Comparison of ENCODE assay signal across 1 cellular context in the genomic region with DNA sequence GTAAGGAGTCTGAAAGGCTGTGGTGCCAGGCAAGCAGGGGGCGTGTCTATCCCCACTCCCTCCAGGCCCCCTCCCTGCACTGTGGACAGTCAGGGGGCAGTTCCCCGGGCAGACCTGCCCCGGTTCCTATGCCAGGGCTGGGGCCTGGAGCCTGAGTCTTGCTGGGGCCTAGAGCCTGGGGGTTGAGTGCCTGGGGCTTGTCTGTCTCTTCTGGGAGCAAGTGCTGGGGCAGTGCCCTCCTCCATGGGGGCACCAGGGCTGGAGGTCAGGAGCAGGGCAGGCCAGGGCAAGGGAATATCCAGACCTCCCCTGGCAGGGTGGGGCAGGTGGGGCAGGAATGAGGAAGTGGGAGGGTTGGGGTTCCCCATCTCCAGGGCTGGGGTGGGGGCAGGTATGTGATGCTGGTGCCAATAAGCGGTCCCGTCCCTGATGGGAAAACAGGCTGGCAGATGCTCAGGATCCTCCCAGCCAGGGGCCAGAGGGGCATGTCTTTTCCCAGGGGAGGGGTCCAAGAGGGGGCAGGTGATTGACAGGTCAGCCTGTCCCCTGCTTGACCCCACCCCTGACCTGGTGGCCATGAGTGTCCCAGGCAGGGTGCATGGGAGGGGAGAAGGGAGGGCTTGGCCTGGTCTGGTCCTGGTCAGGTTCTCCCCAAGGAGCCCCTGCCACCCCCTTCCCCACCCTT.
TF ChIP-seq lines count a peak whose summit lies in the region.

No MANE protein-coding gene starts in this region.

TF ChIP-seq in HepG2, 621 proteins besides CTCF, POLR2A, EP300 and RAD21:
- TF ChIP-seq EHMT2 (IDR thresholded peaks at IDR 0.05; ENCODE audit: borderline replicate concordance, low read depth, low read length) = no peak
- TF ChIP-seq EZH2 (conservative IDR thresholded peaks at IDR 0.05; ENCODE audit: low read depth, low read length) = no peak
- TF ChIP-seq, protein P1, sequence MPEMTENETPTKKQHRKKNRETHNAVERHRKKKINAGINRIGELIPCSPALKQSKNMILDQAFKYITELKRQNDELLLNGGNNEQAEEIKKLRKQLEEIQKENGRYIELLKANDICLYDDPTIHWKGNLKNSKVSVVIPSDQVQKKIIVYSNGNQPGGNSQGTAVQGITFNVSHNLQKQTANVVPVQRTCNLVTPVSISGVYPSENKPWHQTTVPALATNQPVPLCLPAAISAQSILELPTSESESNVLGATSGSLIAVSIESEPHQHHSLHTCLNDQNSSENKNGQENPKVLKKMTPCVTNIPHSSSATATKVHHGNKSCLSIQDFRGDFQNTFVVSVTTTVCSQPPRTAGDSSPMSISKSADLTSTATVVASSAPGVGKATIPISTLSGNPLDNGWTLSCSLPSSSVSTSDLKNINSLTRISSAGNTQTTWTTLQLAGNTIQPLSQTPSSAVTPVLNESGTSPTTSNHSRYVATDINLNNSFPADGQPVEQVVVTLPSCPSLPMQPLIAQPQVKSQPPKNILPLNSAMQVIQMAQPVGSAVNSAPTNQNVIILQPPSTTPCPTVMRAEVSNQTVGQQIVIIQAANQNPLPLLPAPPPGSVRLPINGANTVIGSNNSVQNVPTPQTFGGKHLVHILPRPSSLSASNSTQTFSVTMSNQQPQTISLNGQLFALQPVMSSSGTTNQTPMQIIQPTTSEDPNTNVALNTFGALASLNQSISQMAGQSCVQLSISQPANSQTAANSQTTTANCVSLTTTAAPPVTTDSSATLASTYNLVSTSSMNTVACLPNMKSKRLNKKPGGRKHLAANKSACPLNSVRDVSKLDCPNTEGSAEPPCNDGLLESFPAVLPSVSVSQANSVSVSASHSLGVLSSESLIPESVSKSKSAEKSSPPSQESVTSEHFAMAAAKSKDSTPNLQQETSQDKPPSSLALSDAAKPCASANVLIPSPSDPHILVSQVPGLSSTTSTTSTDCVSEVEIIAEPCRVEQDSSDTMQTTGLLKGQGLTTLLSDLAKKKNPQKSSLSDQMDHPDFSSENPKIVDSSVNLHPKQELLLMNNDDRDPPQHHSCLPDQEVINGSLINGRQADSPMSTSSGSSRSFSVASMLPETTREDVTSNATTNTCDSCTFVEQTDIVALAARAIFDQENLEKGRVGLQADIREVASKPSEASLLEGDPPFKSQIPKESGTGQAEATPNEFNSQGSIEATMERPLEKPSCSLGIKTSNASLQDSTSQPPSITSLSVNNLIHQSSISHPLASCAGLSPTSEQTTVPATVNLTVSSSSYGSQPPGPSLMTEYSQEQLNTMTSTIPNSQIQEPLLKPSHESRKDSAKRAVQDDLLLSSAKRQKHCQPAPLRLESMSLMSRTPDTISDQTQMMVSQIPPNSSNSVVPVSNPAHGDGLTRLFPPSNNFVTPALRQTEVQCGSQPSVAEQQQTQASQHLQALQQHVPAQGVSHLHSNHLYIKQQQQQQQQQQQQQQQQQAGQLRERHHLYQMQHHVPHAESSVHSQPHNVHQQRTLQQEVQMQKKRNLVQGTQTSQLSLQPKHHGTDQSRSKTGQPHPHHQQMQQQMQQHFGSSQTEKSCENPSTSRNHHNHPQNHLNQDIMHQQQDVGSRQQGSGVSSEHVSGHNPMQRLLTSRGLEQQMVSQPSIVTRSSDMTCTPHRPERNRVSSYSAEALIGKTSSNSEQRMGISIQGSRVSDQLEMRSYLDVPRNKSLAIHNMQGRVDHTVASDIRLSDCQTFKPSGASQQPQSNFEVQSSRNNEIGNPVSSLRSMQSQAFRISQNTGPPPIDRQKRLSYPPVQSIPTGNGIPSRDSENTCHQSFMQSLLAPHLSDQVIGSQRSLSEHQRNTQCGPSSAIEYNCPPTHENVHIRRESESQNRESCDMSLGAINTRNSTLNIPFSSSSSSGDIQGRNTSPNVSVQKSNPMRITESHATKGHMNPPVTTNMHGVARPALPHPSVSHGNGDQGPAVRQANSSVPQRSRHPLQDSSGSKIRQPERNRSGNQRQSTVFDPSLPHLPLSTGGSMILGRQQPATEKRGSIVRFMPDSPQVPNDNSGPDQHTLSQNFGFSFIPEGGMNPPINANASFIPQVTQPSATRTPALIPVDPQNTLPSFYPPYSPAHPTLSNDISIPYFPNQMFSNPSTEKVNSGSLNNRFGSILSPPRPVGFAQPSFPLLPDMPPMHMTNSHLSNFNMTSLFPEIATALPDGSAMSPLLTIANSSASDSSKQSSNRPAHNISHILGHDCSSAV (CRISPR knock-in tag; IDR thresholded peaks at IDR 0.05; ENCODE audit: borderline replicate concordance) = no peak
- TF ChIP-seq, protein P2, sequence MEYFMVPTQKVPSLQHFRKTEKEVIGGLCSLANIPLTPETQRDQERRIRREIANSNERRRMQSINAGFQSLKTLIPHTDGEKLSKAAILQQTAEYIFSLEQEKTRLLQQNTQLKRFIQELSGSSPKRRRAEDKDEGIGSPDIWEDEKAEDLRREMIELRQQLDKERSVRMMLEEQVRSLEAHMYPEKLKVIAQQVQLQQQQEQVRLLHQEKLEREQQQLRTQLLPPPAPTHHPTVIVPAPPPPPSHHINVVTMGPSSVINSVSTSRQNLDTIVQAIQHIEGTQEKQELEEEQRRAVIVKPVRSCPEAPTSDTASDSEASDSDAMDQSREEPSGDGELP (IDR thresholded peaks at IDR 0.05; ENCODE audit: borderline replicate concordance, low read depth) = no peak
- TF ChIP-seq ONECUT2 (CRISPR knock-in tag; IDR thresholded peaks at IDR 0.05) = no peak
- 0 out of 2 replicates have a peak, but pooled peaks have one; percentile 2 for TF ChIP-seq HNF4A (CRISPR knock-in tag; IDR thresholded peaks at IDR 0.05)
- no peak for TF ChIP-seq ZNF207 (IDR thresholded peaks at IDR 0.05; ENCODE audit: borderline replicate concordance)
- TF ChIP-seq HOXA3 (CRISPR knock-in tag; IDR thresholded peaks at IDR 0.05) = no peak
- TF ChIP-seq RBFOX2 (IDR thresholded peaks at IDR 0.05; ENCODE audit: low read depth, low read length) = 0 out of 2 replicates have a peak, but pooled peaks have one; percentile 42
- TF ChIP-seq MED13 (CRISPR knock-in tag; IDR thresholded peaks at IDR 0.05) = 0 out of 2 replicates have a peak, but pooled peaks have one; percentile 21
- TF ChIP-seq RBM22 (optimal IDR thresholded peaks at IDR 0.05; ENCODE audit: low read length) = peak; percentile 55
- TF ChIP-seq ZNF577 (CRISPR knock-in tag; IDR thresholded peaks at IDR 0.05; ENCODE audit: borderline replicate concordance, low read depth) = no peak
- TF ChIP-seq AGO2 (optimal IDR thresholded peaks at IDR 0.05; ENCODE audit: low read depth, low read length) = peak; percentile 92
- TF ChIP-seq HNRNPL (IDR thresholded peaks at IDR 0.05; ENCODE audit: low read depth, low read length) = peak; percentile 86
- peak; percentile 34 for TF ChIP-seq AGO1 (IDR thresholded peaks at IDR 0.05; ENCODE audit: low read depth, low read length, poor library complexity, severe bottlenecking)
- 0 out of 2 replicates have a peak, but pooled peaks have one; percentile 1 for TF ChIP-seq POLR2G (IDR thresholded peaks at IDR 0.05; ENCODE audit: low read depth, low read length)
- TF ChIP-seq ZNF382 (CRISPR knock-in tag; IDR thresholded peaks at IDR 0.05; ENCODE audit: borderline replicate concordance) = no peak
- TF ChIP-seq SALL1 (CRISPR knock-in tag; IDR thresholded peaks at IDR 0.05) = no peak
- peak; percentile 22; the same call in 1 of the 2 replicates for TF ChIP-seq PAF1 (CRISPR knock-in tag; IDR thresholded peaks at IDR 0.05)
- no peak for TF ChIP-seq DNMT3B (CRISPR knock-in tag; conservative IDR thresholded peaks at IDR 0.05)
- TF ChIP-seq BATF2 (CRISPR knock-in tag; IDR thresholded peaks at IDR 0.05) = no peak
- no peak for TF ChIP-seq HNRNPH1 (optimal IDR thresholded peaks at IDR 0.05; ENCODE audit: low read depth, low read length)
- peak; percentile 26; the same call in 1 of the 2 replicates for TF ChIP-seq UBTF (CRISPR knock-in tag; IDR thresholded peaks at IDR 0.05)
- no peak for TF ChIP-seq KDM4B (CRISPR knock-in tag; IDR thresholded peaks at IDR 0.05)
- TF ChIP-seq ZC3H13 (CRISPR knock-in tag; IDR thresholded peaks at IDR 0.05) = no peak
- no peak for TF ChIP-seq FOSL2 (CRISPR knock-in tag; IDR thresholded peaks at IDR 0.05)
- 0 out of 2 replicates have a peak, but pooled peaks have one; percentile 58 for TF ChIP-seq DZIP1 (CRISPR knock-in tag; IDR thresholded peaks at IDR 0.05)
- no peak for TF ChIP-seq TEF (CRISPR knock-in tag; IDR thresholded peaks at IDR 0.05)
- no peak for TF ChIP-seq ZBTB37 (CRISPR knock-in tag; IDR thresholded peaks at IDR 0.05)
- TF ChIP-seq SNAPC5 (CRISPR knock-in tag; IDR thresholded peaks at IDR 0.05; ENCODE audit: borderline replicate concordance) = no peak
- peak; percentile 8 for TF ChIP-seq TEAD3 (CRISPR knock-in tag; optimal IDR thresholded peaks at IDR 0.05; ENCODE audit: borderline replicate concordance)
- TF ChIP-seq MTA3 (CRISPR knock-in tag; IDR thresholded peaks at IDR 0.05) = no peak
- TF ChIP-seq ZNF615 (CRISPR knock-in tag; IDR thresholded peaks at IDR 0.05; ENCODE audit: borderline replicate concordance) = no peak
